Comparison of ENCODE assay signal across 8 cellular contexts in genomic region chr16:31476305-31477219, GRCh38. TPM values are rescaled to one million over a fixed set of nuclear protein-coding genes. Genes with fewer than 3 reads are reported as not detected.
DNase-seq lines count a peak whose midpoint lies in the region; ATAC-seq and TF ChIP-seq lines count a peak whose summit lies in the region.

No MANE protein-coding gene starts in this region.

- in situ Hi-C loops in GM23248 (cut with MboI) = no loop called here

- peaks cover 25% of the 10 kb centered on the region for H3K36me3 ChIP-seq in GM23248 (ENCODE audit: low read depth)

- TF ChIP-seq POLR2A in GM18526 (IDR thresholded peaks at IDR 0.05; ENCODE audit: extremely low read depth, insufficient read length) = peak; percentile 55

- peak overlapping the region in 4 of 6 donors; percentile 39 to 79 (median 72) for H3K27ac Mint-ChIP-seq in naive B cell
- peak overlapping the region; percentile 84 for H3K27ac Mint-ChIP-seq in stimulated activated naive B cell treated with anti-CD40 and anti-IgM and Interleukin-4, amounts not matched to agents 10 μg/mL and 1 μg/mL and 100 μg/mL, for 72 hours

- H3K4me1 ChIP-seq in GM23248 (ENCODE audit: insufficient read depth) = no peaks in the 10 kb centered on the region

- H3K79me2 ChIP-seq in GM23248 (ENCODE audit: insufficient read depth) = peaks cover 17% of the 10 kb centered on the region; the same call in 1 of the 2 replicates

- H3K9me2 ChIP-seq in GM23248 (ENCODE audit: insufficient read depth) = no peaks in the 10 kb centered on the region

- intact Hi-C loops in dorsolateral prefrontal cortex (cut with DNase I) = no loop called here

- H4K20me1 ChIP-seq in GM23248 (ENCODE audit: insufficient read depth) = no peaks in the 10 kb centered on the region; the same call in 1 of the 2 replicates

- 87 to 92% methylated on average over 43 to 68 of the region's 68 CpGs for WGBS in GM23248 (ENCODE audit: low coverage in 1 of 2, low lambda C conversion rate in 2 of 2, missing lambda C conversion rate in 2 of 2), 2 experiments

- DNase-seq in dorsolateral prefrontal cortex = peak in 2 of 10 donors; percentile 25 to 33
- DNase-seq in naive B cell = peak; percentile 51
- peak; percentile 47 for DNase-seq in stimulated activated naive B cell treated with anti-CD40 and anti-IgM and Interleukin-4, amounts not matched to agents 10 μg/mL and 1 μg/mL and 100 μg/mL, for 72 hours
- no peak for DNase-seq in amniotic stem cell (lab: John Stamatoyannopoulos, UW)
- DNase-seq in GM23248 = no peak

- H3K4me2 ChIP-seq in GM23248 (ENCODE audit: unreplicated experiment) = no peak overlapping the region

- no peak overlapping the region for H2AFZ ChIP-seq in GM23248

- peak overlapping the region in 4 of 59 donors; percentile 8 to 60 (median 36) for H3K27ac ChIP-seq in dorsolateral prefrontal cortex
- H3K27ac ChIP-seq in GM23248 = no peak overlapping the region

- H3K9me3 Mint-ChIP-seq in naive B cell = no peaks in the 10 kb centered on the region
- peaks cover 0 to 6% of the 10 kb centered on the region in 2 donors for H3K9me3 Mint-ChIP-seq in stimulated activated naive B cell treated with anti-CD40 and anti-IgM and Interleukin-4, amounts not matched to agents 10 μg/mL and 1 μg/mL and 100 μg/mL, for 72 hours

- H3K9ac ChIP-seq in GM23248 = no peak overlapping the region

- peaks cover 0 to 25% (median 14%) of the 10 kb centered on the region in 3 donors for H3K27me3 Mint-ChIP-seq in naive B cell
- peaks cover 31 to 64% of the 10 kb centered on the region in 2 donors for H3K27me3 Mint-ChIP-seq in stimulated activated naive B cell treated with anti-CD40 and anti-IgM and Interleukin-4, amounts not matched to agents 10 μg/mL and 1 μg/mL and 100 μg/mL, for 72 hours

- H3K9me3 ChIP-seq in GM23248 (ENCODE audit: low read depth) = no peaks in the 10 kb centered on the region

- no peak for TF ChIP-seq CTCF in dorsolateral prefrontal cortex (IDR thresholded peaks at IDR 0.05 in 54 of 56, conservative IDR thresholded peaks at IDR 0.05 in 2 of 56; ENCODE audit: low read depth in 1 of 56, partially characterized antibody in 56 of 56)

- H3K27me3 ChIP-seq in dorsolateral prefrontal cortex = peaks cover 0 to 41% (median 10%) of the 10 kb centered on the region in 45 donors
- H3K27me3 ChIP-seq in GM23248 (replicated peaks; ENCODE audit: insufficient read depth) = no peaks in the 10 kb centered on the region

- ATAC-seq in HG03442 (IDR thresholded peaks at IDR 0.05; ENCODE audit: unreplicated experiment) = peak; percentile 54
- peak; percentile 86 to 92 for ATAC-seq in activated CD4-positive, CD25-positive, alpha-beta regulatory T cell treated with anti-CD3 and anti-CD28 coated beads, Interleukin-2, amount 50 U/mL, for 24 hours
- peak; percentile 77 to 79 for ATAC-seq in naive B cell (ENCODE audit: low read depth in 2 of 2)
- peak; percentile 83 to 89 for ATAC-seq in stimulated activated naive B cell treated with anti-CD40 and anti-IgM and Interleukin-4, amounts not matched to agents 10 μg/mL and 1 μg/mL and 100 μg/mL, for 72 hours (replicated peaks)

- H3F3A ChIP-seq in GM23248 (ENCODE audit: insufficient read depth) = peaks cover 47% of the 10 kb centered on the region

- peak overlapping the region; percentile 80 to 94 (median 88) for H3K4me3 Mint-ChIP-seq in naive B cell
- peak overlapping the region; percentile 89 to 96 for H3K4me3 Mint-ChIP-seq in stimulated activated naive B cell treated with anti-CD40 and anti-IgM and Interleukin-4, amounts not matched to agents 10 μg/mL and 1 μg/mL and 100 μg/mL, for 72 hours

- peak overlapping the region in 51 of 59 donors; percentile 3 to 58 (median 36) for H3K4me3 ChIP-seq in dorsolateral prefrontal cortex
- H3K4me3 ChIP-seq in GM23248 = no peak overlapping the region

- H3K36me3 Mint-ChIP-seq in naive B cell = no peaks in the 10 kb centered on the region
- no peaks in the 10 kb centered on the region for H3K36me3 Mint-ChIP-seq in stimulated activated naive B cell treated with anti-CD40 and anti-IgM and Interleukin-4, amounts not matched to agents 10 μg/mL and 1 μg/mL and 100 μg/mL, for 72 hours

- H3K4me1 Mint-ChIP-seq in naive B cell = peaks cover 21 to 30% (median 29%) of the 10 kb centered on the region in 3 donors
- H3K4me1 Mint-ChIP-seq in stimulated activated naive B cell treated with anti-CD40 and anti-IgM and Interleukin-4, amounts not matched to agents 10 μg/mL and 1 μg/mL and 100 μg/mL, for 72 hours = peaks cover 22 to 44% of the 10 kb centered on the region in 2 donors

RNA-seq across cellular contexts. Expression of gene TGFB1I1, which starts 4.6 kb away (rescaled TPM):
- total RNA-seq in dorsolateral prefrontal cortex = 10 to 100 TPM in 12 of 120 experiments, 1 to 10 TPM in 108; 1.7 to 19.5 (median 4.9) TPM
- polyA plus RNA-seq in naive B cell (ENCODE audit: low read depth in 6 of 6) (1 to 10 TPM in 2 of 6 donors, under 1 TPM in 2, not detected in 2; 0.57 to 1.4 (median 0.94) TPM), GM23248 (2016; fragmentation: Nextera tagmentation; extraction: Ambion mirVana) (174 and 177 TPM in 2 replicates)
- total RNA-seq in GM23248 (2014; rRNA removed; shearing (Covaris generic)) = 71.8 and 88.5 TPM in 2 replicates

RNA-seq across cellular contexts. Expression of gene SLC5A2, which starts 6.4 kb away (rescaled TPM):
- 1 to 10 TPM in 5 of 120 experiments, under 1 TPM in 48, not detected in 67; 0.17 to 1.8 (median 0.48) TPM for total RNA-seq in dorsolateral prefrontal cortex
- polyA plus RNA-seq in naive B cell (ENCODE audit: low read depth in 6 of 6) (under 1 TPM in 3 of 6 donors, not detected in 3; 0.15 to 0.20 (median 0.18) TPM), GM23248 (2016; fragmentation: Nextera tagmentation; extraction: Ambion mirVana) (4.7 and 4.8 TPM in 2 replicates)
- total RNA-seq in GM23248 (2014; rRNA removed; shearing (Covaris generic)) = not detected in 2 replicates

RNA-seq across cellular contexts. Expression of gene ARMC5, which starts 17.3 kb away (rescaled TPM):
- 10 to 100 TPM; 10.4 to 21.8 (median 15.2) TPM for total RNA-seq in dorsolateral prefrontal cortex
- polyA plus RNA-seq in naive B cell (ENCODE audit: low read depth in 6 of 6) (1 to 10 TPM; 4.2 to 8.2 (median 6.1) TPM), GM23248 (2016; fragmentation: Nextera tagmentation; extraction: Ambion mirVana) (5.0 and 7.0 TPM in 2 replicates)
- total RNA-seq in GM23248 (2014; rRNA removed; shearing (Covaris generic)) = 11.2 and 14.3 TPM in 2 replicates

RNA-seq across cellular contexts. Expression of gene RUSF1, which starts 31.6 kb away (rescaled TPM):
- total RNA-seq in dorsolateral prefrontal cortex = 10 to 100 TPM; 29.1 to 91.6 (median 63.9) TPM
- polyA plus RNA-seq in naive B cell (ENCODE audit: low read depth in 6 of 6) (10 to 100 TPM; 12.6 to 25.3 (median 21.2) TPM), GM23248 (2016; fragmentation: Nextera tagmentation; extraction: Ambion mirVana) (34.6 and 39.3 TPM in 2 replicates)
- total RNA-seq in GM23248 (2014; rRNA removed; shearing (Covaris generic)) = 68.2 and 74.0 TPM in 2 replicates

RNA-seq across cellular contexts. Expression of gene ZNF843, which starts 34.0 kb away (rescaled TPM):
- 1 to 10 TPM; 1.2 to 5.3 (median 2.9) TPM for total RNA-seq in dorsolateral prefrontal cortex
- polyA plus RNA-seq in naive B cell (ENCODE audit: low read depth in 6 of 6) (under 1 TPM in 1 of 6 donors, not detected in 5; 0.33 TPM), GM23248 (2016; fragmentation: Nextera tagmentation; extraction: Ambion mirVana) (0.39 and 0.41 TPM in 2 replicates)
- 0.22 and 0.38 TPM in 2 replicates for total RNA-seq in GM23248 (2014; rRNA removed; shearing (Covaris generic))

Comparison
In these comparisons a context has a peak if more than half of its experiments do, and no peak if none do; other contexts are left out.
1. DNase-seq: peak in naive B cell (single experiment) and stimulated activated naive B cell treated with anti-CD40 and anti-IgM and Interleukin-4, amounts not matched to agents 10 μg/mL and 1 μg/mL and 100 μg/mL, for 72 hours (single experiment); none in amniotic stem cell (single experiment) and GM23248 (single experiment).
2. Peak in every context shown above with its lines, with median percentiles within 50 percentile points of each other: ATAC-seq.